In the genomic region with DNA sequence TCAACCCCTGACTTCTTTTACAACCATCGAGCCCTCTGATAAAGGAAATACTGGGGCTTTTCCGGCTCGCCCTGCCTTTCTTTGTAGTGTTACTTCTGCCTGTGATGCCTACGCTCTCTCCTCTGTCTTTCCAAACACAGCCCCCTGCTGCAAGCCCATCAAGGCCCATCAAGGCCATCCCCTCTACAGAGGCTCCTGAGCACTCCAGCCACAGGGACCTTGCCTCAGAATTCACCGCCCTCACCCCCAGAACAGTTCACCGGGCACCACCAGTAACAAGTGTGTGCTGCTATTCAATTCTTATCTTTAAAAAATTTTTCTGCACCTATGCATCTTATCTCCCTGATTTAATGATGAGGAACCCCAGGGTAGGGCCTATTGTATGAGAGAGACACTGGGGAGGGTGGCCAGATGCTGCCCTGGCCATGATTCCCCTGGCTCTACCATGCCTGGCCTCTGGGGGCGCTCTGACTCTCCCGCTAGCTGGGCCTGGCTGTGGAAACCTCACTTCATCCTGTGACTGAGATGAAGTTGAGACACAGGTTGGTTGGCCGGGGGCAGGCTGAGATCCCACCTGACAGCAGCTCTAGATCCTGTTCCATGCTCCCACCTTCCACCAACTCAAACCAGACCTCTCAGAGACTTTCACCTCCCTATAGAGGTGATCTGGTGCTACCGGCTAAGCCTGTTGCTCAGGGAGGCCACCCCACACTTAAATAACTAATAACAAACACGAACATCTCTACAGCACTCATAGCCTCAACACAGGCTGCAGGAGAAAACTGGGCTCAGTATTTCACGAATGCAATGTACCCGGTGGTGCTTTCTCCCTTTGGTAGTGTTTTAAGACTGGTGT, we compare ENCODE assay signal across 8 cellular contexts. TPM values are rescaled to one million over a fixed set of nuclear protein-coding genes. Genes with fewer than 3 reads are reported as not detected.
DNase-seq lines count a peak whose midpoint lies in the region; TF ChIP-seq lines count a peak whose summit lies in the region.

No MANE protein-coding gene starts in this region.

- CTCF ChIA-PET in HEK293T (lab: Yijun Ruan, JAX) = interaction anchor here (1.1 to 1.6 kb wide), 3 partner anchors 19 to 157 kb away, joined by 4 read pairs; no protein-coding TSS in a partner anchor

- in situ Hi-C loops in G401 (cut with HindIII; ENCODE audit: low sequenced_read_pairs) = no loop called here

- H3K4me3 ChIP-seq in cardiac fibroblast (replicated peaks in 1 of 2; ENCODE audit: low read depth in 2 of 2, low read length in 2 of 2) = no peak overlapping the region

- DNase-seq in DMS53 (lab: John Stamatoyannopoulos, UW) = peak; percentile 58
- peak; percentile 82 for DNase-seq in HEK293T (ENCODE audit: extremely low spot score)
- peak; percentile 45 for DNase-seq in SKM-1 (lab: John Stamatoyannopoulos, UW; ENCODE audit: unreplicated experiment)
- DNase-seq in cardiac fibroblast (ENCODE audit: low read depth in 2 of 2) = peak; percentile 6 to 7
- DNase-seq in myocyte (ENCODE audit: low read depth) = peak; percentile 9
- no peak for DNase-seq in retina
- no peak for DNase-seq in G401 (ENCODE audit: low spot score)
- DNase-seq in NCI-H1092 (lab: John Stamatoyannopoulos, UW) = no peak

- TF ChIP-seq CTCF in cardiac fibroblast (IDR thresholded peaks at IDR 0.05; ENCODE audit: low read depth, low read length) = peak; percentile 68

- POLR2A ChIA-PET in HEK293T (lab: Yijun Ruan, JAX) = no interaction called here

TF ChIP-seq in HEK293T, 16 proteins besides CTCF, POLR2A, EP300 and RAD21:
- TF ChIP-seq FOXK2 (IDR thresholded peaks at IDR 0.05) = no peak
- no peak for TF ChIP-seq FOXM1 (IDR thresholded peaks at IDR 0.05; ENCODE audit: borderline replicate concordance)
- no peak for TF ChIP-seq L3MBTL2 (conservative IDR thresholded peaks at IDR 0.05)
- TF ChIP-seq LEF1 (IDR thresholded peaks at IDR 0.05; ENCODE audit: borderline replicate concordance) = no peak
- no peak for TF ChIP-seq FOXA1 (IDR thresholded peaks at IDR 0.05)
- TF ChIP-seq, protein P1, sequence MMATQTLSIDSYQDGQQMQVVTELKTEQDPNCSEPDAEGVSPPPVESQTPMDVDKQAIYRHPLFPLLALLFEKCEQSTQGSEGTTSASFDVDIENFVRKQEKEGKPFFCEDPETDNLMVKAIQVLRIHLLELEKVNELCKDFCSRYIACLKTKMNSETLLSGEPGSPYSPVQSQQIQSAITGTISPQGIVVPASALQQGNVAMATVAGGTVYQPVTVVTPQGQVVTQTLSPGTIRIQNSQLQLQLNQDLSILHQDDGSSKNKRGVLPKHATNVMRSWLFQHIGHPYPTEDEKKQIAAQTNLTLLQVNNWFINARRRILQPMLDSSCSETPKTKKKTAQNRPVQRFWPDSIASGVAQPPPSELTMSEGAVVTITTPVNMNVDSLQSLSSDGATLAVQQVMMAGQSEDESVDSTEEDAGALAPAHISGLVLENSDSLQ (IDR thresholded peaks at IDR 0.05) = no peak
- TF ChIP-seq SP1 (IDR thresholded peaks at IDR 0.05) = no peak
- TF ChIP-seq ARNT (IDR thresholded peaks at IDR 0.05) = no peak
- no peak for TF ChIP-seq NFRKB (IDR thresholded peaks at IDR 0.05)
- no peak for TF ChIP-seq HDGF (IDR thresholded peaks at IDR 0.05; ENCODE audit: borderline replicate concordance)
- TF ChIP-seq SUZ12 (IDR thresholded peaks at IDR 0.05) = no peak
- no peak for TF ChIP-seq CTBP1 (IDR thresholded peaks at IDR 0.05; ENCODE audit: borderline replicate concordance)

RNA-seq across cellular contexts. Expression of gene GLP1R, which starts 19.2 kb away (rescaled TPM):
- 0.03 TPM in 1 of 2 replicates, not detected in the other for total RNA-seq in myocyte
- polyA plus RNA-seq in myocyte (2012) = not detected
- not detected in 2 replicates for total RNA-seq in G401 (2014; rRNA removed; shearing (Covaris generic))

Comparison
In these comparisons a context has a peak if more than half of its experiments do, and no peak if none do; other contexts are left out.
1. DNase-seq: peak in DMS53 (single experiment), HEK293T (single experiment), SKM-1 (single experiment), cardiac fibroblast (2 of 2) and myocyte (single experiment); none in retina (single experiment), G401 (single experiment) and NCI-H1092 (single experiment).